9 cellular contexts compared by ENCODE assay signal in genomic region chr1:237851209-237851845, GRCh38. TPM values are rescaled to one million over a fixed set of nuclear protein-coding genes. Genes with fewer than 3 reads are reported as not detected.
A peak's percentile ranks its signal among the peaks of the same experiment; 100 is the strongest.
DNase-seq lines count a peak whose midpoint lies in the region; ATAC-seq and TF ChIP-seq lines count a peak whose summit lies in the region.
"Had no signal": no experiment of that assay in that cellular context is flagged by ENCODE, and none has a peak within 500 bp of the region (broad histone marks: within the 10 kb centered on the region; RNA-seq: fewer than 3 reads in every experiment).

No MANE protein-coding gene starts in this region.

- H3K9me3 Mint-ChIP-seq in activated CD4-positive, alpha-beta T cell treated with anti-CD3 and anti-CD28 coated beads, Interleukin-2, amount 10 ng/mL, durations not matched to agents 7 days and 5 days: peaks cover 2% of the 10 kb centered on the region
- peaks cover 0 to 21% (median 9%) of the 10 kb centered on the region in 3 donors for H3K9me3 Mint-ChIP-seq in T-cell

- H3K4me1 ChIP-seq in spleen: no peaks in the 10 kb centered on the region

- H3K36me3 Mint-ChIP-seq in activated CD4-positive, alpha-beta T cell treated with anti-CD3 and anti-CD28 coated beads, Interleukin-2, amount 10 ng/mL, durations not matched to agents 7 days and 5 days (ENCODE audit: low read depth): no peaks in the 10 kb centered on the region
- H3K36me3 Mint-ChIP-seq in T-cell: no peaks in the 10 kb centered on the region

- POLR2A ChIA-PET in activated CD4-positive, alpha-beta T cell treated with anti-CD3 and anti-CD28 coated beads, Interleukin-2, amount 10 ng/mL, durations not matched to agents 7 days and 5 days (lab: Charles Lee): no interaction called here
- POLR2A ChIA-PET in T-cell (lab: Charles Lee): no interaction called here

- H3K4me3 ChIP-seq in spleen: no peak overlapping the region
- H3K4me3 ChIP-seq: lung had no signal

- no peaks in the 10 kb centered on the region for H3K9me3 ChIP-seq in spleen

- H3K4me3 Mint-ChIP-seq in activated CD4-positive, alpha-beta T cell treated with anti-CD3 and anti-CD28 coated beads, Interleukin-2, amount 10 ng/mL, durations not matched to agents 7 days and 5 days: no peak overlapping the region
- H3K4me3 Mint-ChIP-seq in T-cell: no peak overlapping the region

- no peak overlapping the region for H3K27ac Mint-ChIP-seq in activated CD4-positive, alpha-beta T cell treated with anti-CD3 and anti-CD28 coated beads, Interleukin-2, amount 10 ng/mL, durations not matched to agents 7 days and 5 days
- no peak overlapping the region for H3K27ac Mint-ChIP-seq in T-cell

- ATAC-seq in T-cell (replicated peaks in 1 of 4): no peak

- intact Hi-C loops in spleen (cut with DNase I; ENCODE audit: low total_unique reads): no loop called here

- TF ChIP-seq CTCF in GM20000 (IDR thresholded peaks at IDR 0.05; ENCODE audit: extremely low read depth, missing control alignments): peak; percentile 40
- peak in 5 of 11 experiments; percentile 13 to 33 (median 26) for TF ChIP-seq CTCF in spleen (IDR thresholded peaks at IDR 0.05 in 8 of 11, conservative IDR thresholded peaks at IDR 0.05 in 3 of 11)

- H3K27me3 Mint-ChIP-seq in activated CD4-positive, alpha-beta T cell treated with anti-CD3 and anti-CD28 coated beads, Interleukin-2, amount 10 ng/mL, durations not matched to agents 7 days and 5 days: no peaks in the 10 kb centered on the region
- peaks cover 0 to 5% of the 10 kb centered on the region in 2 donors for H3K27me3 Mint-ChIP-seq in T-cell

- CTCF ChIA-PET in activated CD4-positive, alpha-beta T cell treated with anti-CD3 and anti-CD28 coated beads, Interleukin-2, amount 10 ng/mL, durations not matched to agents 7 days and 5 days (lab: Charles Lee): interaction anchor here (1.4 to 1.6 kb wide), 2 partner anchors 10 to 16 kb away, joined by 3 read pairs; no protein-coding TSS in a partner anchor
- CTCF ChIA-PET in T-cell (lab: Charles Lee): no interaction called here

- no peak overlapping the region for H3K27ac ChIP-seq in spleen

- no peaks in the 10 kb centered on the region for H3K36me3 ChIP-seq in spleen

- 23 to 29% (median 27%) methylated on average over 6 of the region's 6 CpGs for WGBS in spleen, 5 donors

- no peaks in the 10 kb centered on the region for H3K4me1 Mint-ChIP-seq in activated CD4-positive, alpha-beta T cell treated with anti-CD3 and anti-CD28 coated beads, Interleukin-2, amount 10 ng/mL, durations not matched to agents 7 days and 5 days
- H3K4me1 Mint-ChIP-seq in T-cell: no peaks in the 10 kb centered on the region

- no peak for TF ChIP-seq POLR2A in spleen (IDR thresholded peaks at IDR 0.05)

- no peaks in the 10 kb centered on the region for H3K27me3 ChIP-seq in spleen (replicated peaks in 1 of 7)

- DNase-seq in COLO668 (lab: John Stamatoyannopoulos, UW; ENCODE audit: unreplicated experiment) (peak; percentile 81), GM20000 (ENCODE audit: low spot score) (peak; percentile 12), NCI-H1694 (lab: John Stamatoyannopoulos, UW) (peak; percentile 61), inferior parietal cortex (ENCODE audit: extremely low spot score) (peak; percentile 69), T-cell (no peak), spleen (no peak), DMS79 treated with DMSO at 0.1 percent for 48 hours (lab: John Stamatoyannopoulos, UW) (no peak)
- DNase-seq in activated CD4-positive, alpha-beta T cell treated with anti-CD3 and anti-CD28 coated beads, Interleukin-2, amount 10 ng/mL, durations not matched to agents 7 days and 5 days: peak; percentile 13

RNA-seq across cellular contexts. Expression of gene ZP4, which starts 39.4 kb away (rescaled TPM):
- total RNA-seq in activated CD4-positive, alpha-beta T cell treated with anti-CD3 and anti-CD28 coated beads, Interleukin-2, amount 10 ng/mL, durations not matched to agents 7 days and 5 days: not detected
- not detected for total RNA-seq in T-cell
- total RNA-seq in spleen: not detected
- polyA plus RNA-seq in spleen: not detected
- total RNA-seq: lung had no signal
- polyA plus RNA-seq: lung had no signal

Comparison
In these comparisons a context has a peak if more than half of its experiments do, and no peak if none do; other contexts are left out.
1. DNase-seq: peak in COLO668 (single experiment), GM20000 (single experiment), NCI-H1694 (single experiment), activated CD4-positive, alpha-beta T cell treated with anti-CD3 and anti-CD28 coated beads, Interleukin-2, amount 10 ng/mL, durations not matched to agents 7 days and 5 days (single experiment) and inferior parietal cortex (single experiment); none in T-cell (0 of 34), spleen (single experiment) and DMS79 treated with DMSO at 0.1 percent for 48 hours (single experiment).